Comparison of ENCODE assay signal across 9 cellular contexts in genomic region chr4:47914926-47915237, GRCh38. TPM values are rescaled to one million over a fixed set of nuclear protein-coding genes. Genes with fewer than 3 reads are reported as not detected.
DNase-seq lines count a peak whose midpoint lies in the region; ATAC-seq, FAIRE-seq and TF ChIP-seq lines count a peak whose summit lies in the region.
"Had no signal": no experiment of that assay in that cellular context is flagged by ENCODE, and none has a peak within 500 bp of the region (broad histone marks: within the 10 kb centered on the region; RNA-seq: fewer than 3 reads in every experiment).

No MANE protein-coding gene starts in this region.

- H3K79me2 ChIP-seq in GM12878 (ENCODE audit: control insufficient read depth, insufficient read depth, low read length), result peaks cover 35% of the 10 kb centered on the region

- TF ChIP-seq CTCF in GM12878 (IDR thresholded peaks at IDR 0.05 in 2 of 3, conservative IDR thresholded peaks at IDR 0.05 in 1 of 3; ENCODE audit: control insufficient read depth in 2 of 3, extremely low read depth in 1 of 3, insufficient read depth in 1 of 3, low read depth in 3 of 3, low read length in 3 of 3), result no peak

- H4K20me1 ChIP-seq in GM12878 (ENCODE audit: control insufficient read depth, insufficient read depth), result no peaks in the 10 kb centered on the region

- H3K27ac ChIP-seq in GM12878 (ENCODE audit: control insufficient read depth, insufficient read depth) (0 out of 2 replicates have a peak overlapping the region, but pooled peaks have one; percentile 13), mucosa of rectum (ENCODE audit: low read depth in 2 of 2, low read length in 2 of 2) (no peak overlapping the region)

- TF ChIP-seq EP300 in GM12878 (IDR thresholded peaks at IDR 0.05; ENCODE audit: borderline replicate concordance in 1 of 2, control insufficient read depth in 1 of 2, low read depth in 2 of 2, low read length in 2 of 2), result no peak

- CTCF ChIA-PET in GM12878 (lab: Yijun Ruan, JAX), result interaction anchor here (1.4 to 1.9 kb wide), 3 partner anchors 11 to 75 kb away, joined by 6 to 7 read pairs (median 6); no protein-coding TSS in a partner anchor

- 0% methylated on average over 6 of the region's 6 CpGs for WGBS in GM12878 (ENCODE audit: insufficient coverage, insufficient replicate concordance, low lambda C conversion rate, missing lambda C conversion rate)

- H3K9ac ChIP-seq in GM12878 (ENCODE audit: control insufficient read depth, insufficient read depth, low read length) (peak overlapping the region; percentile 28; the same call in 1 of the 2 replicates), mucosa of rectum (ENCODE audit: low read depth in 1 of 2, low read length in 2 of 2) (peak overlapping the region; percentile 48 to 68)

- H3K4me1 ChIP-seq in GM12878 (ENCODE audit: control insufficient read depth, insufficient read depth, low read length), result no peaks in the 10 kb centered on the region; the same call in 1 of the 2 replicates
- peaks cover 8% of the 10 kb centered on the region in 2 donors for H3K4me1 ChIP-seq in mucosa of rectum (ENCODE audit: control insufficient read depth in 2 of 2, insufficient read depth in 2 of 2, low read length in 2 of 2)

- POLR2A ChIA-PET in GM12878 (lab: Charles Lee), result interaction anchor here (0.6 to 1.4 kb wide), 3 partner anchors 10 to 406 kb away, joined by 3 to 4 read pairs (median 3); no protein-coding TSS in a partner anchor

- ATAC-seq in HG03159 (IDR thresholded peaks at IDR 0.05; ENCODE audit: unreplicated experiment) (peak; percentile 27), GM12878 (no peak; the same call in 2 of the 3 replicates)

- H3K9me3 ChIP-seq in GM12878 (replicated peaks; ENCODE audit: control insufficient read depth, insufficient read depth, low read length) (no peaks in the 10 kb centered on the region), mucosa of rectum (ENCODE audit: control insufficient read depth in 2 of 2, low read length in 2 of 2) (no peaks in the 10 kb centered on the region)

- no peak for TF ChIP-seq POLR2A in GM12878 (IDR thresholded peaks at IDR 0.05; ENCODE audit: low read depth, low read length)

- peak; percentile 70 for DNase-seq in NCI-H2227 treated with DMSO at 0.1 percent for 48 hours (lab: John Stamatoyannopoulos, UW)
- DNase-seq in NCI-H2227 (lab: John Stamatoyannopoulos, UW; ENCODE audit: unreplicated experiment), result no peak
- no peak for DNase-seq in GM12878 (ENCODE audit: low read depth, low spot score)
- DNase-seq in DMS53 (lab: John Stamatoyannopoulos, UW), result no peak
- no peak for DNase-seq in nucleus accumbens (lab: John Stamatoyannopoulos, UW)
- no peak for DNase-seq in HUDEP-2 (lab: John Stamatoyannopoulos, UW; ENCODE audit: unreplicated experiment in 76 of 76)

- RAD21 ChIA-PET in GM12878 (lab: Charles Lee; ENCODE audit: unreplicated experiment), result no interaction called here

- no peak for TF ChIP-seq RAD21 in GM12878 (IDR thresholded peaks at IDR 0.05; ENCODE audit: insufficient read depth, low read depth, low read length)

- in situ Hi-C loops in GM12878 (cut with MboI), result no loop called here

- BruUV-seq in GM12878 (replicated peaks; lab: Mats Ljungman, UMichigan), result TSS peak; percentile 64

- SMC1A ChIA-PET in GM12878 (lab: Charles Lee; ENCODE audit: uncharacterized antibody, unreplicated experiment), result interaction anchor here (0.6 kb wide), 1 partner anchor 75 kb away, joined by 3 read pairs; no protein-coding TSS in a partner anchor

- peak overlapping the region; percentile 93 for H2AFZ ChIP-seq in GM12878 (ENCODE audit: control insufficient read depth, low read depth, low read length)

- H3K36me3 ChIP-seq in GM12878 (ENCODE audit: control insufficient read depth in 2 of 2, insufficient read depth in 2 of 2, low read length in 1 of 2) (no peaks in the 10 kb centered on the region), mucosa of rectum (ENCODE audit: control insufficient read depth in 2 of 2, insufficient read depth in 2 of 2, low read length in 2 of 2) (peaks cover 0 to 3% of the 10 kb centered on the region in 2 donors)

- peak overlapping the region; percentile 94 for H3K4me2 ChIP-seq in GM12878 (ENCODE audit: control insufficient read depth, insufficient read depth)

- H3K4me3 ChIP-seq in GM12878, result peak overlapping the region; percentile 78
- peak overlapping the region; percentile 75 to 99 for H3K4me3 ChIP-seq in mucosa of rectum (ENCODE audit: low read length in 2 of 2)

- H3K27me3 ChIP-seq in GM12878 (replicated peaks in 1 of 2; ENCODE audit: control insufficient read depth in 2 of 2, insufficient read depth in 2 of 2, low read length in 1 of 2), result no peaks in the 10 kb centered on the region
- H3K27me3 ChIP-seq in mucosa of rectum (ENCODE audit: control insufficient read depth in 2 of 2, insufficient read depth in 2 of 2, low read length in 2 of 2), result no peaks in the 10 kb centered on the region

- FAIRE-seq in GM12878 (lab: Jason Lieb, UNC), result no peak
- FAIRE-seq: A204.1 had no signal

- intact Hi-C loops in GM12878 (cut with micrococcal nuclease; ENCODE audit: unreplicated experiment), result loop anchor here (5.0 to 10.0 kb wide), 3 partner anchors 352 to 427 kb away; partner anchors contain the start of genes SLAIN2 and TEC

TF ChIP-seq in GM12878, 131 proteins besides CTCF, POLR2A, EP300 and RAD21:
- no peak for TF ChIP-seq STAT1 (conservative IDR thresholded peaks at IDR 0.05)
- no peak for TF ChIP-seq SMC3 (IDR thresholded peaks at IDR 0.05; ENCODE audit: borderline replicate concordance, low read length)
- peak; percentile 51 for TF ChIP-seq SMAD1 (IDR thresholded peaks at IDR 0.05; ENCODE audit: low read depth, partially characterized antibody)
- no peak for TF ChIP-seq IKZF2 (IDR thresholded peaks at IDR 0.05)
- no peak for TF ChIP-seq TCF3 (IDR thresholded peaks at IDR 0.05; ENCODE audit: borderline replicate concordance, insufficient read depth, low read depth, low read length)
- no peak for TF ChIP-seq PRDM15 (CRISPR knock-in tag; IDR thresholded peaks at IDR 0.05)
- no peak for TF ChIP-seq FOXM1 (IDR thresholded peaks at IDR 0.05; ENCODE audit: low read depth, low read length)
- TF ChIP-seq NKRF (conservative IDR thresholded peaks at IDR 0.05), result peak; percentile 15; the same call in 1 of the 2 replicates
TF ChIP-seq in GM12878: peak in this region for 2.

RNA-seq across cellular contexts. Expression of gene NFXL1, which starts 0.5 kb away (rescaled TPM):
- 44.7 and 47.7 TPM in 2 replicates for total RNA-seq in GM12878 (2013; cell fraction: nucleolus; rRNA removed)
- 13.1 and 13.7 TPM in 2 replicates for total RNA-seq in GM12878 (2014; rRNA removed)
- 8.1 and 9.3 TPM in 2 replicates for total RNA-seq in GM12878 (2014; rRNA removed; fragmentation: Illumina TruSeq; extraction: Trizol)
- 14.0 and 15.5 TPM in 2 replicates for total RNA-seq in GM12878 (2021)
- 4.2 TPM for polyA plus RNA-seq in GM12878 (2011; ENCODE audit: low read depth)
- polyA plus RNA-seq in GM12878 (2011; rRNA removed), result 16.5 and 19.2 TPM in 2 replicates
- 8.7 and 10.0 TPM in 2 replicates for polyA plus RNA-seq in GM12878 (2011; cell fraction: cytosol; rRNA removed)
- polyA plus RNA-seq in GM12878 (2011; cell fraction: nucleus; rRNA removed), result 21.7 and 24.2 TPM in 2 replicates
- polyA plus RNA-seq in GM12878 (2012), result 7.3 and 8.8 TPM in 2 replicates
- polyA plus RNA-seq in GM12878 (2014; fragmentation: Illumina TruSeq; extraction: Trizol), result 11.9 and 18.9 TPM in 2 replicates
- 10 to 100 TPM in 1 of 2 experiments, 1 to 10 TPM in 1; 8.8 to 10.0 TPM for polyA plus RNA-seq in GM12878 (2014; fragmentation: Nextera tagmentation; extraction: Ambion mirVana)
- 12.6 TPM in 2 replicates for polyA plus RNA-seq in GM12878 (2014; rRNA removed)
- polyA plus RNA-seq in GM12878 (2016; fragmentation: Nextera tagmentation; extraction: Ambion mirVana), result 10 to 100 TPM; 13.8 to 15.8 TPM
- 44.3 and 52.4 TPM in 2 replicates for polyA minus RNA-seq in GM12878 (2011; rRNA and poly(A)+ RNA removed)
- polyA minus RNA-seq in GM12878 (2011; cell fraction: cytosol; rRNA and poly(A)+ RNA removed), result 10.4 and 11.6 TPM in 2 replicates
- polyA minus RNA-seq in GM12878 (2011; cell fraction: nucleus; rRNA and poly(A)+ RNA removed), result 33.5 and 40.8 TPM in 2 replicates
